Comparison of ENCODE assay signal across 8 cellular contexts in the genomic region with DNA sequence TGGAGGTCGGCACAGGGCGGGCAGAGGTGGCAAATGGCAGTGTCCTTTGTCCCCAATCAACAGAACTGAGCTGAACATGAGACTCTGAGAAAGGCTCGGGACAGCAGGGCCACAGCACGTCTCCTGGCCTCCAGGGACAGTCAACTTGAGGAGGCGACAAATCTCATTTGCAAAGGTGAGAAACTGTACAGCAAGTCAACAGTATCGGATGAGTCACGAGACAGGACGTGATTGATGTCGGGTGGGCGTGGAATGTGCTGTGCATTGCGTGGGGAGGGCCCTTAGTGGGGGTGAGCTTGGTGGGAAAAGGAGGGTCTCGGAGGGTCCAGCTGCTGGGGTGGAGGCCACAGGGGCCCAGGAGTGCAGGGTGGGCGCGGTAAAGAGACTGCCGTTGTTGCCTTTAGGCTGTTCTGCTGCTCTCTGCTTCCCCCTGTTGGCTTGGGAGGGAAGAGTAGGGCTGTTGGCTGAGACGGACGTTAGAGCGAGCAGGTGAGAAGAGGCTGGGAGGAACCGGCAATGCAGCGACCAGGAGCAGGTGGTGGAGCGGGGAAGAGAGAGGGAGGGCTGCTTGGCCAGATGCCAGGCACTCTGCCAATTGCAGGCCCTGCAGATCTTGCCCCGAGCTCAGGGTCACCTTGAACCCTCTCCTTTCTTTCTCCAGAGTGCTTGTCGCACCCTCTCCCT.
DNase-seq lines count a peak whose midpoint lies in the region; ATAC-seq, FAIRE-seq and TF ChIP-seq lines count a peak whose summit lies in the region.

No MANE protein-coding gene starts in this region.

- H3K4me2 ChIP-seq in astrocyte (ENCODE audit: low read length): no peak overlapping the region

- H2AFZ ChIP-seq in astrocyte (ENCODE audit: low read depth, low read length): no peak overlapping the region

- no peak for FAIRE-seq in astrocyte (lab: Jason Lieb, UNC)

- H3K9ac ChIP-seq in astrocyte (ENCODE audit: low read length): no peak overlapping the region

- H3K36me3 Mint-ChIP-seq in astrocyte (ENCODE audit: low read depth, unreplicated experiment): no peaks in the 10 kb centered on the region

- no peaks in the 10 kb centered on the region for H3K79me2 ChIP-seq in astrocyte (ENCODE audit: insufficient read depth, low read length)

- peaks cover 27% of the 10 kb centered on the region for H3K27me3 Mint-ChIP-seq in astrocyte (ENCODE audit: low read depth, unreplicated experiment)

- TF ChIP-seq CTCF in GM12873 (IDR thresholded peaks at IDR 0.05; ENCODE audit: insufficient read depth, low read depth, low read length, missing control alignments) (peak; percentile 99), astrocyte (IDR thresholded peaks at IDR 0.05; ENCODE audit: insufficient read depth, low read depth, low read length) (peak; percentile 17)

- no peaks in the 10 kb centered on the region for H3K4me1 ChIP-seq in astrocyte (ENCODE audit: insufficient read depth, low read length)

- no peak overlapping the region for H3K27ac ChIP-seq in astrocyte (ENCODE audit: low read depth, low read length)

- peaks cover 4% of the 10 kb centered on the region for H3K9me3 Mint-ChIP-seq in astrocyte (ENCODE audit: unreplicated experiment)

- H3K4me3 Mint-ChIP-seq in astrocyte (ENCODE audit: unreplicated experiment): no peak overlapping the region

- no peaks in the 10 kb centered on the region for H3K36me3 ChIP-seq in astrocyte (ENCODE audit: insufficient read depth, low read length)

- H3K9me3 ChIP-seq in astrocyte (ENCODE audit: insufficient read depth, low read depth, low read length): no peaks in the 10 kb centered on the region

- ATAC-seq in HG02588 (IDR thresholded peaks at IDR 0.05; ENCODE audit: unreplicated experiment): peak; percentile 37

- peaks cover 15% of the 10 kb centered on the region for H3K4me1 Mint-ChIP-seq in astrocyte (ENCODE audit: low read depth, unreplicated experiment)

- DNase-seq in NCI-H1092 (lab: John Stamatoyannopoulos, UW) (peak; percentile 88), T-helper 1 cell (peak; percentile 45 to 88 (median 69)), astrocyte (ENCODE audit: low read depth) (no peak), islet precursor cell (peak; percentile 85), hepatic stellate cell (ENCODE audit: low spot score) (no peak)
- peak; percentile 75 to 78 for DNase-seq in stimulated activated CD4-positive, alpha-beta T cell treated with anti-CD3 and anti-CD28 coated beads, Interleukin-2, amount 100 ng/mL, for 48 hours

- no peak overlapping the region for H3K27ac Mint-ChIP-seq in astrocyte (ENCODE audit: unreplicated experiment)

- peaks cover 2% of the 10 kb centered on the region for H3K27me3 ChIP-seq in astrocyte (ENCODE audit: insufficient read depth, low read length)

- no peak overlapping the region for H3K4me3 ChIP-seq in astrocyte (ENCODE audit: insufficient read depth, low read depth, low read length)

- no peaks in the 10 kb centered on the region for H4K20me1 ChIP-seq in astrocyte (ENCODE audit: insufficient read depth, low read length)

Comparison
In these comparisons a context has a peak if more than half of its experiments do, and no peak if none do; other contexts are left out.
1. DNase-seq: peak in NCI-H1092 (single experiment), T-helper 1 cell (5 of 5), islet precursor cell (single experiment) and stimulated activated CD4-positive, alpha-beta T cell treated with anti-CD3 and anti-CD28 coated beads, Interleukin-2, amount 100 ng/mL, for 48 hours (2 of 2); none in astrocyte (single experiment) and hepatic stellate cell (single experiment).